ENCODE assay signal across 10 cellular contexts in the genomic region with DNA sequence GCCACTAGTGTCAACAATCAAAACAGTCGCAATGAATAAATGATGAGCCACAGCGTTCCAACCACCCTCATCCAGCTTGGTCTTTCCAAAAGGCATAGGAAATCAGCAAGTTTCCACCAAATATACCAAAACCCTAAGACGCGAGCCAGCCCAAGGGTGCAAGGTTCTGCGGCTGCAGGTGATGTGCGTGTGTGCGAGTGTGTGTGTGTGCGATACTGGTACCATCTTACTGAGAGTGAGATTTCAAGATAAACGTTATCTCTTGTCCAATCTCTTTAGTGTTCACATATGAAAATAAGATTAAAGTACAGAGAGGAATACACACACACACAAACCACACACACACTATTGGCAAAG. TPM values are rescaled to one million over a fixed set of nuclear protein-coding genes. Genes with fewer than 3 reads are reported as not detected.
DNase-seq lines count a peak whose midpoint lies in the region; ATAC-seq and TF ChIP-seq lines count a peak whose summit lies in the region.
"Had no signal": no experiment of that assay in that cellular context is flagged by ENCODE, and none has a peak within 500 bp of the region (broad histone marks: within the 10 kb centered on the region; RNA-seq: fewer than 3 reads in every experiment).

No MANE protein-coding gene starts in this region.

- TF ChIP-seq CTCF in HFFc6 (IDR thresholded peaks at IDR 0.05), result peak; percentile 21
- TF ChIP-seq CTCF in breast epithelium (IDR thresholded peaks at IDR 0.05), result no peak
- TF ChIP-seq CTCF in lower lobe of right lung (IDR thresholded peaks at IDR 0.05), result no peak

- H3K36me3 ChIP-seq in breast epithelium, result no peaks in the 10 kb centered on the region
- H3K36me3 ChIP-seq in lower lobe of right lung, result no peaks in the 10 kb centered on the region
- H3K36me3 ChIP-seq in subcutaneous abdominal adipose tissue (ENCODE audit: control insufficient read depth in 5 of 5, insufficient read depth in 5 of 5, low read length in 5 of 5), result no peaks in the 10 kb centered on the region

- H3K4me1 ChIP-seq in breast epithelium (no peaks in the 10 kb centered on the region), lower lobe of right lung (peaks cover 9% of the 10 kb centered on the region), subcutaneous abdominal adipose tissue (ENCODE audit: control insufficient read depth in 5 of 5, insufficient read depth in 5 of 5, low read length in 5 of 5) (peaks cover 0 to 19% (median 17%) of the 10 kb centered on the region in 5 donors)

- no peak for TF ChIP-seq POLR2A in breast epithelium (IDR thresholded peaks at IDR 0.05)

- H3K27ac Mint-ChIP-seq in HFFc6, result peak overlapping the region; percentile 86
- H3K27ac Mint-ChIP-seq: T-helper 1 cell treated with Interleukin-12 subunit alpha and Interleukin-12 subunit beta and Interleukin-4 antibody, amounts not matched to agents 30 μg/mL and 1 μg/mL, for 36 hours had no signal

- H3K4me1 Mint-ChIP-seq in HFFc6 (ENCODE audit: low read depth), result peaks cover 39% of the 10 kb centered on the region

- no peak for ATAC-seq in lower lobe of right lung
- no peak for ATAC-seq in GM21367 (IDR thresholded peaks at IDR 0.05; ENCODE audit: unreplicated experiment)
- no peak for ATAC-seq in GM21717 (IDR thresholded peaks at IDR 0.05; ENCODE audit: unreplicated experiment)
- ATAC-seq in activated CD4-positive, CD25-positive, alpha-beta regulatory T cell treated with anti-CD3 and anti-CD28 coated beads, Interleukin-2, amount 50 U/mL, for 24 hours, result no peak

- H3K36me3 Mint-ChIP-seq in HFFc6 (ENCODE audit: low read depth), result no peaks in the 10 kb centered on the region

- H3K27me3 ChIP-seq in breast epithelium (peaks cover 0 to 21% of the 10 kb centered on the region in 2 donors), lower lobe of right lung (ENCODE audit: low read depth) (peaks cover 28% of the 10 kb centered on the region), subcutaneous abdominal adipose tissue (ENCODE audit: control insufficient read depth in 5 of 5, insufficient read depth in 4 of 5, low read length in 5 of 5) (peaks cover 15 to 21% (median 17%) of the 10 kb centered on the region in 5 donors)

- no peak overlapping the region for H3K27ac ChIP-seq in breast epithelium
- H3K27ac ChIP-seq in lower lobe of right lung, result no peak overlapping the region
- no peak overlapping the region for H3K27ac ChIP-seq in subcutaneous abdominal adipose tissue (ENCODE audit: low read depth, low read length)

- H3K4me3 ChIP-seq in breast epithelium (peak overlapping the region; percentile 42 to 64 (median 46)), lower lobe of right lung (peak overlapping the region; percentile 48), subcutaneous abdominal adipose tissue (ENCODE audit: low read depth in 1 of 5, low read length in 5 of 5) (peak overlapping the region in 4 of 5 donors; percentile 26 to 63 (median 48))

- no peaks in the 10 kb centered on the region for H3K9me3 Mint-ChIP-seq in HFFc6
- H3K9me3 Mint-ChIP-seq: T-helper 1 cell treated with Interleukin-12 subunit alpha and Interleukin-12 subunit beta and Interleukin-4 antibody, amounts not matched to agents 30 μg/mL and 1 μg/mL, for 36 hours had no signal

- DNase-seq in HFFc6, result no peak
- no peak for DNase-seq in breast epithelium (ENCODE audit: low spot score in 2 of 2)
- no peak for DNase-seq in lower lobe of right lung
- no peak for DNase-seq in ureter (ENCODE audit: low spot score)
- DNase-seq: cerebellar nuclear complex had no signal

- peak overlapping the region; percentile 97 for H3K4me3 Mint-ChIP-seq in HFFc6
- H3K4me3 Mint-ChIP-seq: T-helper 1 cell treated with Interleukin-12 subunit alpha and Interleukin-12 subunit beta and Interleukin-4 antibody, amounts not matched to agents 30 μg/mL and 1 μg/mL, for 36 hours had no signal

- no peak overlapping the region for H3K9ac ChIP-seq in subcutaneous abdominal adipose tissue (ENCODE audit: low read length in 5 of 5)

- H3K9me3 ChIP-seq in breast epithelium (no peaks in the 10 kb centered on the region), lower lobe of right lung (no peaks in the 10 kb centered on the region), subcutaneous abdominal adipose tissue (ENCODE audit: control insufficient read depth in 5 of 5, low read length in 5 of 5) (no peaks in the 10 kb centered on the region)

- intact Hi-C loops in breast epithelium (cut with DNase I; ENCODE audit: low total_unique reads) (no loop called here), lower lobe of right lung (cut with DNase I) (no loop called here)

- no peaks in the 10 kb centered on the region for H3K27me3 Mint-ChIP-seq in HFFc6 (ENCODE audit: insufficient read depth)

RNA-seq across cellular contexts. Expression of gene TRPC4, which starts 0.9 kb away (rescaled TPM):
- total RNA-seq in HFFc6 (2021; fragmentation: NEBNext Ultra II Directional; extraction: Animal tissue kit (Norgen Biotek cat#: 25700)), result 10 to 100 TPM; 14.3 to 17.5 (median 15.4) TPM
- under 1 TPM; 0.29 to 0.98 (median 0.32) TPM for total RNA-seq in breast epithelium
- total RNA-seq in lower lobe of right lung, result 0.71 TPM
- total RNA-seq in ureter, result 3.4 TPM
